ENCODE assay signal across 1 cellular context in the genomic region with DNA sequence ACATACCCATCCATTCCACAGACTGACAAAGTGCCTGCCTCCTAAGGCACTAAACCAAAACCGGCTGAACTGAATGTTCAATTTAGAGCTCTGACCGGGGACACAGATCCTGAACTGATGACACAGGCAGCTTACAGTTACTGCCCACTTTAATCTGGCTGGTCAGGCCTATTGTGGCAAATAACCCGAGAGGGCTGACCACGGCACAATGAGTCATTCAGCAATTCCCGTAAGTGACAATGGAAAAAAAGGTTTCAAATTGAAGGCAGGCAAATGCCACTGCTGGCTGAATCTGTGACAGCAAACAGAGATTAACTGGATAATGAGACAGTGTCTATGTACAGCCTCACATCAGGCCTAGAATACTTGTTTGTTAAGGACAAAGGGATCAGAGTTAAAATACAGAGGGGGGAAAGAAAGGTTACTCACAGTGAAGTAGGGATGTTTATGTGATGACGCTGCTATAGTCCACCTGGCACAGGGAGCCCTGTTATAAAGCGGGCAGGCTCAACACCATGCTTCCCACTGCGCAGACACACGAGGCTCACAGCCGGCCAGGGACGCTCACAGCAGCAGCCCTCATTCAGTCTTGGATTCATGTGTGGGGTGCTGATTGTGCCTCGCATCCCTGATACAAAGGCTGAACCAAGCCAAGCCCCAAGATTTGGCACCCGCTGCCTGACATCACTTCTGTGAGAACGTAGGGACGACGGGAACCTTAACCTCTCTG.
TF ChIP-seq lines count a peak whose summit lies in the region.

No MANE protein-coding gene starts in this region.

TF ChIP-seq in endothelial cell of umbilical vein, 7 proteins besides CTCF, POLR2A, EP300 and RAD21:
- peak; percentile 55 for TF ChIP-seq FOS (IDR thresholded peaks at IDR 0.05; ENCODE audit: borderline replicate concordance, insufficient read depth, low read length)
- TF ChIP-seq MYC (IDR thresholded peaks at IDR 0.05; ENCODE audit: low read depth, low read length), result no peak
- TF ChIP-seq JUN (IDR thresholded peaks at IDR 0.05; ENCODE audit: borderline replicate concordance, insufficient read depth, insufficient read length, low read depth), result peak; percentile 66
- TF ChIP-seq, protein P1, sequence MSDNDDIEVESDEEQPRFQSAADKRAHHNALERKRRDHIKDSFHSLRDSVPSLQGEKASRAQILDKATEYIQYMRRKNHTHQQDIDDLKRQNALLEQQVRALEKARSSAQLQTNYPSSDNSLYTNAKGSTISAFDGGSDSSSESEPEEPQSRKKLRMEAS (IDR thresholded peaks at IDR 0.05; ENCODE audit: insufficient read depth, insufficient read length), result no peak
